Comparison of ENCODE assay signal across 1 cellular context in genomic region chr17:76268015-76268749, GRCh38.
TF ChIP-seq lines count a peak whose summit lies in the region.

No MANE protein-coding gene starts in this region.

TF ChIP-seq in HepG2, 621 proteins besides CTCF, POLR2A, EP300 and RAD21:
- TF ChIP-seq ZNF281 (CRISPR knock-in tag; IDR thresholded peaks at IDR 0.05; ENCODE audit: borderline replicate concordance) (peak; percentile 23; the same call in 1 of the 2 replicates), HCFC1 (IDR thresholded peaks at IDR 0.05; ENCODE audit: low read depth, low read length) (no peak), ZBTB38 (CRISPR knock-in tag; IDR thresholded peaks at IDR 0.05) (0 out of 2 replicates have a peak, but pooled peaks have one; percentile 24), SMAD1 (CRISPR knock-in tag; IDR thresholded peaks at IDR 0.05; ENCODE audit: borderline replicate concordance, low read depth) (no peak), CREM (IDR thresholded peaks at IDR 0.05) (no peak), CREM (CRISPR knock-in tag; IDR thresholded peaks at IDR 0.05) (no peak), ZBTB33 (CRISPR knock-in tag; IDR thresholded peaks at IDR 0.05) (peak; percentile 99), ZNF687 (CRISPR knock-in tag; IDR thresholded peaks at IDR 0.05) (peak; percentile 24; the same call in 1 of the 2 replicates), SOX13 (IDR thresholded peaks at IDR 0.05) (no peak), SOX13 (CRISPR knock-in tag; conservative IDR thresholded peaks at IDR 0.05 in 1 of 2, IDR thresholded peaks at IDR 0.05 in 1 of 2) (peak in 1 of 2 experiments; percentile 12; a peak in 1 of 4 replicates), GABPB1 (CRISPR knock-in tag; IDR thresholded peaks at IDR 0.05) (no peak), FOXA1 (IDR thresholded peaks at IDR 0.05) (no peak), FOXA1 (CRISPR knock-in tag; IDR thresholded peaks at IDR 0.05) (peak; percentile 38; the same call in 1 of the 2 replicates), MIER3 (CRISPR knock-in tag; IDR thresholded peaks at IDR 0.05; ENCODE audit: borderline replicate concordance) (no peak), FOXA3 (CRISPR knock-in tag; IDR thresholded peaks at IDR 0.05) (0 out of 2 replicates have a peak, but pooled peaks have one; percentile 26), CEBPG (CRISPR knock-in tag; IDR thresholded peaks at IDR 0.05) (peak; percentile 44), CEBPB (IDR thresholded peaks at IDR 0.05; ENCODE audit: borderline replicate concordance, low read depth, low read length) (peak; percentile 24; the same call in 1 of the 2 replicates), RBFOX2 (IDR thresholded peaks at IDR 0.05; ENCODE audit: low read depth, low read length) (0 out of 2 replicates have a peak, but pooled peaks have one; percentile 19), ZNF768 (CRISPR knock-in tag; IDR thresholded peaks at IDR 0.05) (peak; percentile 79; the same call in 1 of the 2 replicates), ATF3 (CRISPR knock-in tag; IDR thresholded peaks at IDR 0.05) (0 out of 2 replicates have a peak, but pooled peaks have one; percentile 21), PATZ1 (CRISPR knock-in tag; IDR thresholded peaks at IDR 0.05) (peak; percentile 36; the same call in 1 of the 2 replicates), NR2C2 (CRISPR knock-in tag; IDR thresholded peaks at IDR 0.05; ENCODE audit: borderline replicate concordance) (no peak), ZNF772 (CRISPR knock-in tag; IDR thresholded peaks at IDR 0.05) (no peak)
TF ChIP-seq in HepG2: peak in this region for 13.
